7 cellular contexts compared by ENCODE assay signal in genomic region chr2:231405601-231406367, GRCh38. TPM values are rescaled to one million over a fixed set of nuclear protein-coding genes. Genes with fewer than 3 reads are reported as not detected.
A peak's percentile ranks its signal among the peaks of the same experiment; 100 is the strongest.
DNase-seq lines count a peak whose midpoint lies in the region; ATAC-seq and TF ChIP-seq lines count a peak whose summit lies in the region.
"Not testable (repeated sequence)": the region's sequence is repeated elsewhere in the genome, so short reads cannot be mapped to it uniquely, and the experiment has no call there.

No MANE protein-coding gene starts in this region.

- TF ChIP-seq CTCF in GM06990 (IDR thresholded peaks at IDR 0.05; ENCODE audit: insufficient read depth, low read length, poor library complexity, severe bottlenecking) (peak; percentile 21), MM.1S (IDR thresholded peaks at IDR 0.05; ENCODE audit: low read length) (peak; percentile 30), astrocyte of the spinal cord (IDR thresholded peaks at IDR 0.05; ENCODE audit: low read depth, low read length) (peak; percentile 28), fibroblast of pulmonary artery (IDR thresholded peaks at IDR 0.05; ENCODE audit: low read length, missing control alignments) (peak; percentile 32), smooth muscle cell (IDR thresholded peaks at IDR 0.05; ENCODE audit: borderline replicate concordance, insufficient read depth, poor library complexity, severe bottlenecking) (peak; percentile 54)

- H2AFZ ChIP-seq in MM.1S (ENCODE audit: low read length) = peak overlapping the region; percentile 74
- not testable (repeated sequence) for H2AFZ ChIP-seq in smooth muscle cell (ENCODE audit: low read depth)

- H3K9ac ChIP-seq in MM.1S (ENCODE audit: low read length); smooth muscle cell (ENCODE audit: low read depth): not testable (repeated sequence)

- H3K9me2 ChIP-seq in MM.1S (replicated peaks; ENCODE audit: insufficient read depth, low read length) = not testable (repeated sequence)

- H3K27ac Mint-ChIP-seq in activated CD4-positive, alpha-beta memory T cell treated with anti-CD3 and anti-CD28 coated beads for 36 hours = not testable (repeated sequence)
- H3K27ac Mint-ChIP-seq in memory B cell = peak overlapping the region; percentile 89

- H3K4me1 Mint-ChIP-seq in activated CD4-positive, alpha-beta memory T cell treated with anti-CD3 and anti-CD28 coated beads for 36 hours (ENCODE audit: low read depth) = peaks cover 12% of the 10 kb centered on the region
- peaks cover 11% of the 10 kb centered on the region for H3K4me1 Mint-ChIP-seq in memory B cell

- intact Hi-C loops in activated CD4-positive, alpha-beta memory T cell treated with anti-CD3 and anti-CD28 coated beads for 36 hours (cut with micrococcal nuclease) = not testable (repeated sequence)

- not testable (repeated sequence) for H3K36me3 ChIP-seq in GM06990 (ENCODE audit: control insufficient read depth, insufficient read depth, low read length); MM.1S (replicated peaks; ENCODE audit: insufficient read depth, low read length); smooth muscle cell (ENCODE audit: low read depth)

- H3K4me1 ChIP-seq in MM.1S (ENCODE audit: low read length) = peaks cover 10% of the 10 kb centered on the region; the same call in 1 of the 2 replicates
- H3K4me1 ChIP-seq in smooth muscle cell (ENCODE audit: low read depth) = peaks cover 20% of the 10 kb centered on the region

- not testable (repeated sequence) for H3F3A ChIP-seq in MM.1S (ENCODE audit: insufficient read depth, low read length); smooth muscle cell (ENCODE audit: low read depth)

- H3K27ac ChIP-seq in MM.1S (ENCODE audit: low read length); smooth muscle cell (ENCODE audit: low read depth): not testable (repeated sequence)

- CTCF ChIA-PET in activated CD4-positive, alpha-beta memory T cell treated with anti-CD3 and anti-CD28 coated beads for 36 hours (lab: Charles Lee) = interaction anchor here (1.0 to 6.0 kb wide), 7 partner anchors 12 to 303 kb away, joined by 3 to 32 read pairs (median 4); no protein-coding TSS in a partner anchor

- not testable (repeated sequence) for DNase-seq in GM06990 (ENCODE audit: extremely low read depth, insufficient read length); astrocyte of the spinal cord (ENCODE audit: low read depth, low spot score); fibroblast of pulmonary artery (ENCODE audit: low read depth); smooth muscle cell (lab: John Stamatoyannopoulos, UW; ENCODE audit: unreplicated experiment)
- DNase-seq in MM.1S (peak; percentile 40), memory B cell (ENCODE audit: low spot score in 2 of 2) (peak in 1 of 2 donors; percentile 50)
- peak; percentile 56 for DNase-seq in activated CD4-positive, alpha-beta memory T cell treated with anti-CD3 and anti-CD28 coated beads for 36 hours

- H3K27me3 Mint-ChIP-seq in activated CD4-positive, alpha-beta memory T cell treated with anti-CD3 and anti-CD28 coated beads for 36 hours = peaks cover 11% of the 10 kb centered on the region
- H3K27me3 Mint-ChIP-seq in memory B cell = not testable (repeated sequence)

- not testable (repeated sequence) for H3K36me3 Mint-ChIP-seq in activated CD4-positive, alpha-beta memory T cell treated with anti-CD3 and anti-CD28 coated beads for 36 hours; memory B cell

- H4K20me1 ChIP-seq in MM.1S (ENCODE audit: insufficient read depth, low read length); smooth muscle cell (ENCODE audit: low read depth): not testable (repeated sequence)

- in situ Hi-C loops in astrocyte of the spinal cord (cut with HindIII; ENCODE audit: low sequenced_read_pairs) = not testable (repeated sequence)

- WGBS in smooth muscle cell (ENCODE audit: low lambda C conversion rate) = 44% methylated on average over 16 of the region's 16 CpGs

- H3K9me3 Mint-ChIP-seq in activated CD4-positive, alpha-beta memory T cell treated with anti-CD3 and anti-CD28 coated beads for 36 hours; memory B cell: not testable (repeated sequence)

- H3K4me2 ChIP-seq in MM.1S (ENCODE audit: low read depth, low read length) (peak overlapping the region; percentile 82), smooth muscle cell (peak overlapping the region; percentile 30)

- not testable (repeated sequence) for H3K27me3 ChIP-seq in GM06990 (replicated peaks; ENCODE audit: control insufficient read depth, insufficient read depth, low read length); MM.1S (replicated peaks; ENCODE audit: insufficient read depth, low read length); smooth muscle cell (ENCODE audit: low read depth)

- H3K9me3 ChIP-seq in MM.1S (replicated peaks; ENCODE audit: insufficient read depth, low read length); smooth muscle cell (replicated peaks; ENCODE audit: low read depth): not testable (repeated sequence)

- H3K4me3 ChIP-seq in GM06990 (replicated peaks; ENCODE audit: low read depth, low read length); astrocyte of the spinal cord (ENCODE audit: low read depth, low read length); fibroblast of pulmonary artery (replicated peaks; ENCODE audit: low read depth, low read length); smooth muscle cell: not testable (repeated sequence)
- peak overlapping the region; percentile 17; the same call in 1 of the 2 replicates for H3K4me3 ChIP-seq in MM.1S (ENCODE audit: low read length)

- POLR2A ChIA-PET in activated CD4-positive, alpha-beta memory T cell treated with anti-CD3 and anti-CD28 coated beads for 36 hours (lab: Charles Lee) = interaction anchor here (1.1 kb wide), 1 partner anchor 60 kb away, joined by 3 read pairs; no protein-coding TSS in a partner anchor

- not testable (repeated sequence) for H3K79me2 ChIP-seq in MM.1S (ENCODE audit: low read length); smooth muscle cell (ENCODE audit: low read depth)

- peak overlapping the region; percentile 28 for H3K4me3 Mint-ChIP-seq in activated CD4-positive, alpha-beta memory T cell treated with anti-CD3 and anti-CD28 coated beads for 36 hours
- peak overlapping the region; percentile 62 for H3K4me3 Mint-ChIP-seq in memory B cell

- ATAC-seq in memory B cell (ENCODE audit: low read depth) = peak; percentile 89

RNA-seq across cellular contexts. Expression of gene B3GNT7, which starts 10.3 kb away (rescaled TPM):
- not detected for total RNA-seq in activated CD4-positive, alpha-beta memory T cell treated with anti-CD3 and anti-CD28 coated beads for 36 hours
- total RNA-seq in smooth muscle cell = 0.85 and 1.5 TPM in 2 replicates
- 0.62 and 1.0 TPM in 2 replicates for polyA plus RNA-seq in smooth muscle cell

RNA-seq across cellular contexts. Expression of gene NCL, which starts 58.5 kb away (rescaled TPM):
- 100 to 1,000 TPM; 902 to 918 TPM for total RNA-seq in activated CD4-positive, alpha-beta memory T cell treated with anti-CD3 and anti-CD28 coated beads for 36 hours
- total RNA-seq in smooth muscle cell = 106 and 108 TPM in 2 replicates
- 219 and 296 TPM in 2 replicates for polyA plus RNA-seq in smooth muscle cell
